In the genomic region with DNA sequence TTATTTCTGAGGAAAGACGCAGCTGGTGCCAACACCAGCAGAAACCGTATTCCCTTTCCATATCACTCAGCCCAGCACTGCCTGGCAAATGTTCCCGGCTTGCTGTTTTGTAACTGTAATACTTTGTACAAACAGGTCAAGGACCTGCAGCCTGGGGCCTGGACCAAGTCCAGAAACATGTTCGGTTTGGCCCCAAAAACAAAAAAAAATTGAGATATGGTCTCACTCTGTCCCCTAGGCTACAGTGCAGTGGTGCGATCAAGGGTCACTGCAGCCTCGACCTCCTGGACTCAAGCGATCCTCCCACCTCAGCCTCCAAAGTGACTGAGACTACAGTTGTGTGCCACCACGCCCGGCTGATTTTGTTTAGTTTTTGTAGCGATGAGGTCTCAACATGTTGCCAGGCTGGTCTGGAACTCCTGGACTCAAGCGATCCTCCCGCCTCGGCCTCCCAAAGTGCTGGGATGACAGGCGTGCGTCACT, we compare ENCODE assay signal across 9 cellular contexts. TPM values are rescaled to one million over a fixed set of nuclear protein-coding genes. Genes with fewer than 3 reads are reported as not detected.
DNase-seq lines count a peak whose midpoint lies in the region; ATAC-seq and TF ChIP-seq lines count a peak whose summit lies in the region.
"Had no signal": no experiment of that assay in that cellular context is flagged by ENCODE, and none has a peak within 500 bp of the region (broad histone marks: within the 10 kb centered on the region; RNA-seq: fewer than 3 reads in every experiment).

No MANE protein-coding gene starts in this region.

- H3K27me3 ChIP-seq in ascending aorta (no peaks in the 10 kb centered on the region), right lobe of liver (no peaks in the 10 kb centered on the region), thymus (ENCODE audit: control insufficient read depth, insufficient read depth) (no peaks in the 10 kb centered on the region)

- peaks cover 44% of the 10 kb centered on the region for H3K36me3 Mint-ChIP-seq in activated T-cell treated with anti-CD3 and anti-CD28 coated beads, Interleukin-2, amount 50 U/mL, for 24 hours (ENCODE audit: low read depth)

- H3K9me3 ChIP-seq in ascending aorta = no peaks in the 10 kb centered on the region
- H3K9me3 ChIP-seq in right lobe of liver = no peaks in the 10 kb centered on the region
- H3K9me3 ChIP-seq in thymus (ENCODE audit: control insufficient read depth) = no peaks in the 10 kb centered on the region

- 28% methylated on average over 8 of the region's 15 CpGs for WGBS in right lobe of liver (ENCODE audit: insufficient coverage, low coverage, low lambda C conversion rate, missing lambda C conversion rate)
- 74% methylated on average over 15 of the region's 15 CpGs for WGBS in thymus

- no peak for TF ChIP-seq POLR2A in right lobe of liver (IDR thresholded peaks at IDR 0.05)

- peaks cover 26 to 29% of the 10 kb centered on the region in 2 donors for H3K36me3 ChIP-seq in ascending aorta
- H3K36me3 ChIP-seq in right lobe of liver = peaks cover 0 to 24% (median 14%) of the 10 kb centered on the region in 4 donors
- peaks cover 27% of the 10 kb centered on the region for H3K36me3 ChIP-seq in thymus (ENCODE audit: control insufficient read depth, insufficient read depth)

- H3K9me3 Mint-ChIP-seq in activated T-cell treated with anti-CD3 and anti-CD28 coated beads, Interleukin-2, amount 50 U/mL, for 24 hours = no peaks in the 10 kb centered on the region

- intact Hi-C loops in ascending aorta (cut with DNase I) = loop anchor here (5.0 kb wide), 1 partner anchor 213 kb away; a partner anchor contains a TSS
- intact Hi-C loops in right lobe of liver (cut with DNase I) = no loop called here

- no peak for DNase-seq in activated T-cell treated with anti-CD3 and anti-CD28 coated beads, Interleukin-2, amount 50 U/mL, for 24 hours
- DNase-seq in activated T-cell treated with anti-CD3 and anti-CD28 coated beads, Interleukin-2, amount 50 U/mL, for 48 hours = no peak
- DNase-seq in ascending aorta (ENCODE audit: low spot score in 2 of 2) = no peak
- DNase-seq in right lobe of liver = peak; percentile 60 to 87 (median 76)
- no peak for DNase-seq in NK-92 (lab: John Stamatoyannopoulos, UW; ENCODE audit: unreplicated experiment)
- DNase-seq in UCSD-AML1 (lab: John Stamatoyannopoulos, UW; ENCODE audit: unreplicated experiment) = no peak
- DNase-seq: occipital lobe had no signal

- H3K4me1 Mint-ChIP-seq in activated T-cell treated with anti-CD3 and anti-CD28 coated beads, Interleukin-2, amount 50 U/mL, for 24 hours (ENCODE audit: low read depth) = peaks cover 51% of the 10 kb centered on the region

- ATAC-seq in right lobe of liver (peak; percentile 17 to 49 (median 28)), GM21515 (IDR thresholded peaks at IDR 0.05; ENCODE audit: unreplicated experiment) (no peak)

- no peaks in the 10 kb centered on the region for H3K27me3 Mint-ChIP-seq in activated T-cell treated with anti-CD3 and anti-CD28 coated beads, Interleukin-2, amount 50 U/mL, for 24 hours

- H3K4me3 Mint-ChIP-seq in activated T-cell treated with anti-CD3 and anti-CD28 coated beads, Interleukin-2, amount 50 U/mL, for 24 hours = peak overlapping the region; percentile 81

- H3K4me1 ChIP-seq in ascending aorta = peaks cover 12 to 37% of the 10 kb centered on the region in 2 donors
- H3K4me1 ChIP-seq in right lobe of liver = peaks cover 0 to 52% (median 11%) of the 10 kb centered on the region in 4 donors
- H3K4me1 ChIP-seq in thymus (ENCODE audit: control insufficient read depth, insufficient read depth, low read length) = peaks cover 13% of the 10 kb centered on the region

- peak overlapping the region in 1 of 2 donors; percentile 72 for H3K27ac ChIP-seq in ascending aorta
- peak overlapping the region; percentile 63 to 86 (median 65) for H3K27ac ChIP-seq in right lobe of liver
- no peak overlapping the region for H3K27ac ChIP-seq in thymus (ENCODE audit: low read depth)

- TF ChIP-seq CTCF in ascending aorta (IDR thresholded peaks at IDR 0.05) (no peak), right lobe of liver (IDR thresholded peaks at IDR 0.05) (no peak)

- peak overlapping the region; percentile 84 for H3K27ac Mint-ChIP-seq in activated T-cell treated with anti-CD3 and anti-CD28 coated beads, Interleukin-2, amount 50 U/mL, for 24 hours

- H3K4me3 ChIP-seq in ascending aorta (peak overlapping the region; percentile 72 to 81), right lobe of liver (peak overlapping the region; percentile 96 to 99 (median 98)), thymus (ENCODE audit: low read length) (peak overlapping the region; percentile 94)

RNA-seq across cellular contexts. Expression of a gene that starts 1.2 kb away (rescaled TPM):
- total RNA-seq in ascending aorta = 177 TPM
- total RNA-seq in right lobe of liver = 100 to 1,000 TPM in 4 of 6 experiments, 10 to 100 TPM in 2; 77.9 to 161 (median 143) TPM
- 69.5 TPM for polyA plus RNA-seq in thymus

RNA-seq across cellular contexts. Expression of a gene that starts 1.6 kb away (rescaled TPM):
- total RNA-seq in ascending aorta (233 TPM), right lobe of liver (10 to 100 TPM; 25.5 to 96.5 (median 36.0) TPM)
- polyA plus RNA-seq in thymus = 23.6 TPM

RNA-seq across cellular contexts. Expression of a gene that starts 31.9 kb away (rescaled TPM):
- total RNA-seq in ascending aorta (not detected), right lobe of liver (100 to 1,000 TPM in 1 of 6 experiments, 10 to 100 TPM in 5; 38.7 to 124 (median 85.3) TPM)
- 1.9 TPM for polyA plus RNA-seq in thymus
- total RNA-seq: occipital lobe had no signal

RNA-seq across cellular contexts. Expression of a gene that starts 42.7 kb away (rescaled TPM):
- total RNA-seq in ascending aorta (182 TPM), right lobe of liver (10 to 100 TPM; 21.1 to 90.3 (median 32.6) TPM)
- polyA plus RNA-seq in thymus = 80.6 TPM

RNA-seq across cellular contexts. Expression of a gene that starts 43.1 kb away (rescaled TPM):
- total RNA-seq in ascending aorta (159 TPM), right lobe of liver (10 to 100 TPM; 18.6 to 42.5 (median 34.5) TPM)
- 282 TPM for polyA plus RNA-seq in thymus

Comparison
In these comparisons a context has a peak if more than half of its experiments do, and no peak if none do; other contexts are left out.
1. DNase-seq: peak in right lobe of liver (3 of 3); none in activated T-cell treated with anti-CD3 and anti-CD28 coated beads, Interleukin-2, amount 50 U/mL, for 24 hours (single experiment), activated T-cell treated with anti-CD3 and anti-CD28 coated beads, Interleukin-2, amount 50 U/mL, for 48 hours (0 of 2), ascending aorta (0 of 2), NK-92 (single experiment) and UCSD-AML1 (single experiment).
2. RNA of a gene that starts 31.9 kb away (total RNA-seq): 38.7 to 124 TPM in right lobe of liver; not detected in ascending aorta (single experiment); every median in the first group is over 10 times any median in the second.
3. Peak in every context shown above with its lines, with median percentiles within 50 percentile points of each other: H3K4me3 ChIP-seq.